In genomic region chr4:127782275-127783025, GRCh38 we compare ENCODE assay signal across 8 cellular contexts. TPM values are rescaled to one million over a fixed set of nuclear protein-coding genes. Genes with fewer than 3 reads are reported as not detected.
DNase-seq lines count a peak whose midpoint lies in the region; ATAC-seq and TF ChIP-seq lines count a peak whose summit lies in the region.

Gene HSPA4L (plus strand): TSS chr4:127782322. CDS start chr4:127782551, 229 bp downstream.

- ATAC-seq in GM21786 (IDR thresholded peaks at IDR 0.05; ENCODE audit: unreplicated experiment) (peak; percentile 33), left ventricle myocardium superior (peak; percentile 57)

- under 1% methylated on average over 62 of the region's 63 CpGs for WGBS in prostate gland

- H3K9me3 ChIP-seq in SJSA1 (replicated peaks) (no peaks in the 10 kb centered on the region), prostate gland (no peaks in the 10 kb centered on the region)

- H3K27ac ChIP-seq in SJSA1, result peak within 1 kb of the TSS; percentile 13
- peak within 1 kb of the TSS; percentile 72 to 76 for H3K27ac ChIP-seq in prostate gland

- no peaks in the 10 kb centered on the region; the same call in none of the 2 replicates for H3K27me3 ChIP-seq in SJSA1 (replicated peaks)
- no peaks in the 10 kb centered on the region for H3K27me3 ChIP-seq in prostate gland (replicated peaks; ENCODE audit: insufficient read depth)

- peaks cover 20% of the 10 kb centered on the region for H3K4me1 ChIP-seq in SJSA1 (replicated peaks)
- no peaks in the 10 kb centered on the region for H3K4me1 ChIP-seq in prostate gland (replicated peaks)

- peak within 1 kb of the TSS; percentile 81 for H3K4me3 ChIP-seq in GM08714 (ENCODE audit: low read length)
- peak within 1 kb of the TSS; percentile 82 for H3K4me3 ChIP-seq in Jurkat, Clone E6-1 (ENCODE audit: low read length)
- peak within 1 kb of the TSS; percentile 52 for H3K4me3 ChIP-seq in SJSA1
- peak within 1 kb of the TSS; percentile 61 for H3K4me3 ChIP-seq in prostate gland

- DNase-seq in Jurkat, Clone E6-1 (ENCODE audit: low read depth, low spot score), result peak; percentile 53
- DNase-seq in SJSA1 (ENCODE audit: low read depth in 1 of 2, low spot score in 2 of 2) (peak; percentile 45 to 82), amniotic epithelial cell (ENCODE audit: low read depth) (peak; percentile 6), left ventricle myocardium superior (no peak), prostate gland (ENCODE audit: low spot score) (no peak), NCI-H226 (no peak)

- H3K36me3 ChIP-seq in SJSA1 (no peaks in the 10 kb centered on the region), prostate gland (no peaks in the 10 kb centered on the region)

- TF ChIP-seq CTCF in prostate gland (IDR thresholded peaks at IDR 0.05), result peak in 2 of 4 experiments; percentile 46 to 79

- intact Hi-C loops in left ventricle myocardium superior (cut with micrococcal nuclease), result no loop called here
- intact Hi-C loops in prostate gland (cut with DNase I), result loop anchor here (5.0 to 10.0 kb wide), 2 partner anchors 100 to 182 kb away; partner anchors contain the start of genes ABHD18, MFSD8 and PLK4

- TF ChIP-seq POLR2A in prostate gland (IDR thresholded peaks at IDR 0.05), result peak; percentile 90

RNA-seq across cellular contexts. Expression of gene HSPA4L, which starts in this region (rescaled TPM):
- 27.9 TPM for polyA plus RNA-seq in Jurkat, Clone E6-1 (2012; ENCODE audit: insufficient read depth, insufficient read length)
- 3.7 and 5.7 TPM in 2 replicates for total RNA-seq in SJSA1 (2014; rRNA removed; shearing (Covaris generic))
- 10.9 TPM for total RNA-seq in left ventricle myocardium superior
- total RNA-seq in prostate gland, result 10 to 100 TPM in 1 of 2 donors, 1 to 10 TPM in 1; 8.8 to 12.9 TPM

Comparison
In these comparisons a context has a peak if more than half of its experiments do, and no peak if none do; other contexts are left out.
1. DNase-seq: peak in Jurkat, Clone E6-1 (single experiment), SJSA1 (2 of 2) and amniotic epithelial cell (single experiment); none in left ventricle myocardium superior (single experiment), prostate gland (single experiment) and NCI-H226 (single experiment).
2. Peak in every context shown above with its lines, with median percentiles within 50 percentile points of each other: H3K4me3 ChIP-seq.